In the genomic region with DNA sequence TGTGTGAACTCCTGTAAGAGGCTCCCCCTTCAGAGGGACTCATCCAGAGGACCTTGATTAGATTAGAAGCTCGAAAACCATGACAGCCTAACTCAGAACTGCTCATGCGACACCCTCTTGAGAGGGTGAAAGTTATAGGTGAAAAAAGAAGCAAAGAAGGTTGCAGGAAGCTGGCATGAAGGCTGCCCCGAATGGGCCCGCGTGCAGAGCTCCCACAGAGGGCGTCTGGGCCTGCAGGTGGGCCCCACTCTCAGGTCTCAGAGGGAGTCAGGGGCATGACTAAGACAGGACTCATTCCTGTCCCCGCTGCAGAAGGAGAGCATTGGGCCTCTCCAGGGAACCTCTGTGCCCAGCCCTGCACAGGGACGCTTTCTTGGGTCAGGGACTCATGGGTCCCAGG, we compare ENCODE assay signal across 16 cellular contexts.
DNase-seq lines count a peak whose midpoint lies in the region; ATAC-seq and TF ChIP-seq lines count a peak whose summit lies in the region.
"Had no signal": no experiment of that assay in that cellular context is flagged by ENCODE, and none has a peak within 500 bp of the region (broad histone marks: within the 10 kb centered on the region; RNA-seq: fewer than 3 reads in every experiment).

No MANE protein-coding gene starts in this region.

- H3K27ac Mint-ChIP-seq in stimulated activated effector memory CD8-positive, alpha-beta T cell treated with anti-CD3 and anti-CD28 coated beads, Interleukin-12 subunit alpha, Interleukin-12 subunit beta, amount 100 ng/mL, for 72 hours = no peak overlapping the region
- H3K27ac Mint-ChIP-seq in mesothelial cell of epicardium = no peak overlapping the region
- H3K27ac Mint-ChIP-seq: CD8-positive, alpha-beta memory T cell had no signal

- H3K36me3 Mint-ChIP-seq in stimulated activated effector memory CD8-positive, alpha-beta T cell treated with anti-CD3 and anti-CD28 coated beads, Interleukin-12 subunit alpha, Interleukin-12 subunit beta, amount 100 ng/mL, for 72 hours = no peaks in the 10 kb centered on the region
- H3K36me3 Mint-ChIP-seq in mesothelial cell of epicardium = no peaks in the 10 kb centered on the region
- H3K36me3 Mint-ChIP-seq: CD8-positive, alpha-beta memory T cell had no signal

- DNase-seq in stimulated activated effector memory CD8-positive, alpha-beta T cell treated with anti-CD3 and anti-CD28 coated beads, Interleukin-12 subunit alpha, Interleukin-12 subunit beta, amount 100 ng/mL, for 72 hours (ENCODE audit: low spot score in 2 of 2) = no peak
- no peak for DNase-seq in medulla oblongata (ENCODE audit: extremely low spot score)
- DNase-seq in mesothelial cell of epicardium (ENCODE audit: low spot score in 2 of 2, unreplicated experiment in 2 of 2) = no peak
- no peak for DNase-seq in NCI-H748 treated with DMSO at 0.1 percent for 48 hours (lab: John Stamatoyannopoulos, UW)
- DNase-seq in NCI-H1694 (lab: John Stamatoyannopoulos, UW) = no peak
- DNase-seq: CD8-positive, alpha-beta memory T cell; DMS79 treated with DMSO at 0.1 percent for 48 hours; GOT3; NCI-H1417; NCI-H1930; NCI-H446; PC-9; T-helper 2 cell had no signal

- no peaks in the 10 kb centered on the region for H3K27me3 Mint-ChIP-seq in mesothelial cell of epicardium (ENCODE audit: low read depth)
- H3K27me3 Mint-ChIP-seq: CD8-positive, alpha-beta memory T cell had no signal

- H3K4me1 Mint-ChIP-seq in stimulated activated effector memory CD8-positive, alpha-beta T cell treated with anti-CD3 and anti-CD28 coated beads, Interleukin-12 subunit alpha, Interleukin-12 subunit beta, amount 100 ng/mL, for 72 hours = no peaks in the 10 kb centered on the region
- no peaks in the 10 kb centered on the region for H3K4me1 Mint-ChIP-seq in mesothelial cell of epicardium
- H3K4me1 Mint-ChIP-seq: CD8-positive, alpha-beta memory T cell had no signal

- ATAC-seq in GM18858 (IDR thresholded peaks at IDR 0.05; ENCODE audit: unreplicated experiment) (peak; percentile 46), GM21360 (IDR thresholded peaks at IDR 0.05; ENCODE audit: unreplicated experiment) (peak; percentile 43), HG03139 (IDR thresholded peaks at IDR 0.05; ENCODE audit: unreplicated experiment) (peak; percentile 38)
- ATAC-seq in stimulated activated effector memory CD8-positive, alpha-beta T cell treated with anti-CD3 and anti-CD28 coated beads, Interleukin-12 subunit alpha, Interleukin-12 subunit beta, amount 100 ng/mL, for 72 hours = peak; percentile 47

- H3K4me3 Mint-ChIP-seq in stimulated activated effector memory CD8-positive, alpha-beta T cell treated with anti-CD3 and anti-CD28 coated beads, Interleukin-12 subunit alpha, Interleukin-12 subunit beta, amount 100 ng/mL, for 72 hours = no peak overlapping the region
- H3K4me3 Mint-ChIP-seq in mesothelial cell of epicardium = no peak overlapping the region
- H3K4me3 Mint-ChIP-seq: CD8-positive, alpha-beta memory T cell had no signal

- no peaks in the 10 kb centered on the region for H3K9me3 Mint-ChIP-seq in stimulated activated effector memory CD8-positive, alpha-beta T cell treated with anti-CD3 and anti-CD28 coated beads, Interleukin-12 subunit alpha, Interleukin-12 subunit beta, amount 100 ng/mL, for 72 hours
- H3K9me3 Mint-ChIP-seq in mesothelial cell of epicardium = no peaks in the 10 kb centered on the region

- TF ChIP-seq CTCF in mesothelial cell of epicardium (IDR thresholded peaks at IDR 0.05; ENCODE audit: unreplicated experiment) = no peak
